Comparison of ENCODE assay signal across 25 cellular contexts in genomic region chr22:17807086-17807485, GRCh38. TPM values are rescaled to one million over a fixed set of nuclear protein-coding genes. Genes with fewer than 3 reads are reported as not detected.
DNase-seq lines count a peak whose midpoint lies in the region; ATAC-seq and TF ChIP-seq lines count a peak whose summit lies in the region.
"Had no signal": no experiment of that assay in that cellular context is flagged by ENCODE, and none has a peak within 500 bp of the region (broad histone marks: within the 10 kb centered on the region; RNA-seq: fewer than 3 reads in every experiment).

No MANE protein-coding gene starts in this region.

- H2BK120ac ChIP-seq in trophoblast cell (ENCODE audit: insufficient read depth, low read length, poor library complexity): peak overlapping the region; percentile 27

- H3K27ac ChIP-seq in left ventricle myocardium inferior (replicated peaks): peak overlapping the region; percentile 90
- peak overlapping the region; percentile 49 for H3K27ac ChIP-seq in lower lobe of right lung
- peak overlapping the region; percentile 66 for H3K27ac ChIP-seq in trophoblast cell (ENCODE audit: low read depth, low read length)
- H3K27ac ChIP-seq in upper lobe of right lung: peak overlapping the region; percentile 66
- H3K27ac ChIP-seq: 22Rv1 had no signal

- no peak overlapping the region for H4K8ac ChIP-seq in trophoblast cell (ENCODE audit: low read depth, low read length)

- H2AK5ac ChIP-seq in trophoblast cell (ENCODE audit: low read length): peak overlapping the region; percentile 59

- ATAC-seq in left ventricle myocardium superior (no peak), lower lobe of right lung (no peak), upper lobe of right lung (no peak)
- ATAC-seq: PC-3 had no signal

- H3K14ac ChIP-seq in trophoblast cell (ENCODE audit: low read length): no peak overlapping the region

- H3K36me3 ChIP-seq in left ventricle myocardium inferior: peaks cover 76% of the 10 kb centered on the region
- H3K36me3 ChIP-seq in lower lobe of right lung: peaks cover 46% of the 10 kb centered on the region
- peaks cover 12 to 14% of the 10 kb centered on the region in 2 experiments for H3K36me3 ChIP-seq in trophoblast cell (ENCODE audit: control insufficient read depth in 1 of 2, insufficient read depth in 2 of 2, low read length in 2 of 2)
- H3K36me3 ChIP-seq in upper lobe of right lung: peaks cover 12% of the 10 kb centered on the region
- H3K36me3 ChIP-seq: SJCRH30 had no signal

- H2BK5ac ChIP-seq in trophoblast cell (ENCODE audit: low read depth, low read length, poor library complexity): peak overlapping the region; percentile 3

- H3K4me3 ChIP-seq in left ventricle myocardium inferior (no peak overlapping the region), lower lobe of right lung (no peak overlapping the region), trophoblast cell (ENCODE audit: low read depth, low read length) (no peak overlapping the region), upper lobe of right lung (no peak overlapping the region)
- H3K4me3 ChIP-seq: MG63, SJCRH30 had no signal

- no peak overlapping the region for H3K23ac ChIP-seq in trophoblast cell (ENCODE audit: low read length)

- DNase-seq in left ventricle myocardium inferior: no peak
- DNase-seq in left ventricle myocardium superior: no peak
- DNase-seq in lower lobe of right lung: no peak
- DNase-seq in trophoblast cell: no peak
- no peak for DNase-seq in upper lobe of right lung
- no peak for DNase-seq in DMS53 (lab: John Stamatoyannopoulos, UW)
- DNase-seq in NCI-H226: no peak
- no peak for DNase-seq in iPS-NIHi11 (ENCODE audit: low spot score)
- DNase-seq: BE2C; CD8-positive, alpha-beta memory T cell; DMS 273 treated with DMSO at 0.1 percent for 48 hours; DMS79 treated with DMSO at 0.1 percent for 48 hours; GF-D8; KG1; MG63; NCI-H1105 treated with DMSO at 0.1 percent for 48 hours; NCI-H146; NCI-H1930; NCI-H2107; NCI-H446; NCI-H524 treated with DMSO at 0.1 percent for 48 hours; NCI-H774; PC-3 had no signal

- H4K12ac ChIP-seq in trophoblast cell (ENCODE audit: low read depth, low read length): no peak overlapping the region

- H3K79me1 ChIP-seq in trophoblast cell (ENCODE audit: low read length): peaks cover 13% of the 10 kb centered on the region

- WGBS in trophoblast cell (ENCODE audit: extremely low coverage, insufficient coverage, insufficient read length): no CpG with 5 or more reads among the region's 10 CpGs

- H3K18ac ChIP-seq in trophoblast cell (ENCODE audit: low read length): no peak overlapping the region

- H3K9ac ChIP-seq in trophoblast cell (ENCODE audit: low read length): no peak overlapping the region

- no peaks in the 10 kb centered on the region for H3K27me3 ChIP-seq in left ventricle myocardium inferior (ENCODE audit: low read depth)
- no peaks in the 10 kb centered on the region for H3K27me3 ChIP-seq in lower lobe of right lung (ENCODE audit: low read depth)
- no peaks in the 10 kb centered on the region for H3K27me3 ChIP-seq in trophoblast cell (ENCODE audit: insufficient read depth, low read length)
- no peaks in the 10 kb centered on the region for H3K27me3 ChIP-seq in upper lobe of right lung
- H3K27me3 ChIP-seq: BE2C, MG63, SJCRH30 had no signal

- no peaks in the 10 kb centered on the region for H3K9me3 ChIP-seq in left ventricle myocardium inferior (replicated peaks)
- no peaks in the 10 kb centered on the region for H3K9me3 ChIP-seq in lower lobe of right lung
- H3K9me3 ChIP-seq in trophoblast cell (ENCODE audit: insufficient read depth, low read depth, low read length): peaks cover 2% of the 10 kb centered on the region
- no peaks in the 10 kb centered on the region for H3K9me3 ChIP-seq in upper lobe of right lung
- H3K9me3 ChIP-seq: BE2C, MG63, SJCRH30 had no signal

- peak overlapping the region; percentile 42 for H2BK12ac ChIP-seq in trophoblast cell (ENCODE audit: low read length)

- H3K79me2 ChIP-seq in trophoblast cell (ENCODE audit: control insufficient read depth, insufficient read depth, low read length, poor library complexity): no peaks in the 10 kb centered on the region

- no peak overlapping the region for H3K4ac ChIP-seq in trophoblast cell (ENCODE audit: low read depth, low read length)

- no peak overlapping the region for H2AFZ ChIP-seq in trophoblast cell (ENCODE audit: insufficient read depth, low read length, poor library complexity)

- intact Hi-C loops in left ventricle myocardium inferior (cut with micrococcal nuclease): no loop called here
- intact Hi-C loops in left ventricle myocardium superior (cut with micrococcal nuclease): no loop called here
- intact Hi-C loops in lower lobe of right lung (cut with DNase I): no loop called here
- intact Hi-C loops in upper lobe of right lung (cut with DNase I): no loop called here

- H3K4me1 ChIP-seq in left ventricle myocardium inferior: peaks cover 48% of the 10 kb centered on the region
- peaks cover 12% of the 10 kb centered on the region for H3K4me1 ChIP-seq in lower lobe of right lung
- peaks cover 39 to 41% of the 10 kb centered on the region in 2 experiments for H3K4me1 ChIP-seq in trophoblast cell (ENCODE audit: control insufficient read depth in 1 of 2, insufficient read depth in 2 of 2, low read length in 2 of 2)
- H3K4me1 ChIP-seq in upper lobe of right lung: peaks cover 8% of the 10 kb centered on the region
- H3K4me1 ChIP-seq: BE2C had no signal

- H4K91ac ChIP-seq in trophoblast cell (ENCODE audit: low read depth, low read length): peak overlapping the region; percentile 59

- no peak overlapping the region for H3K4me2 ChIP-seq in trophoblast cell (ENCODE audit: low read length)

- TF ChIP-seq CTCF in left ventricle myocardium inferior (IDR thresholded peaks at IDR 0.05; ENCODE audit: borderline replicate concordance) (no peak), lower lobe of right lung (IDR thresholded peaks at IDR 0.05) (no peak), upper lobe of right lung (IDR thresholded peaks at IDR 0.05) (no peak)

RNA-seq across cellular contexts. Expression of gene BID, which starts 32.8 kb away (rescaled TPM):
- total RNA-seq in left ventricle myocardium inferior (14.5 TPM), left ventricle myocardium superior (25.4 TPM), lower lobe of right lung (34.3 TPM), upper lobe of right lung (22.8 TPM)
- polyA plus RNA-seq in trophoblast cell (2013): 11.2 and 12.5 TPM in 2 replicates
